1 cellular context compared by ENCODE assay signal in the genomic region with DNA sequence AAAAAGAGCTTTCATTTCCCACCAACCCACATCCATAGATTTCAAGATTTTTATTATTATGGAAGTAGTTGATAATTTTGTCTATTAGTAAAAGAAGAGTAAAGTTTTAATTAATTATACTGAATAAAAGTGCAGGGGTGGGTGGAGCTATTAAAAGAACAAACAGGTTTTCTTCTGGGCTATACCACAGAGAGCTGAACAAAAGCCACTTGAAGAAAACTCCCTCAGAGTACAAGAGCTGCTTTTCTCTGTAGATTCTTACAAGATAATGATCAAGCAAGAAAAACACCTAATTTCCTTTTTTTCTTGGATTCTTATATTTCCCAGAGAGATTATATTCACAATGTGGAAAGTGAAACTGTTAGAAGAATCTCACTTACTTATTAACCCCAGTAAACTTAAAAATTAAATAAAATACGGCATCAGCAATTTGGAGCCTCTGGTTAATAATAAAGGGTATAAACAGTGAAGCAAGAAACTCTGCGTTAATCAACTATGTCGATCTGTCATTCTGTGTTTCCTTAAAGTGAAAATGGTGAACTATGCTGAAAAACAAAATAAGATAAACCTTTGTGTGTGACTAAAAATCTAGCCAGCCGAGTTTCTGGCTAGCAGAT.
TF ChIP-seq lines count a peak whose summit lies in the region.

No MANE protein-coding gene starts in this region.

TF ChIP-seq in IMR-90, 13 proteins besides CTCF, POLR2A, EP300 and RAD21:
- peak; percentile 57 for TF ChIP-seq MAFK (IDR thresholded peaks at IDR 0.05; ENCODE audit: low read depth, low read length)
- no peak for TF ChIP-seq RFX5 (IDR thresholded peaks at IDR 0.05; ENCODE audit: low read depth, low read length)
TF ChIP-seq in IMR-90: peak in this region for 1.
